ENCODE assay signal across 16 cellular contexts in the genomic region with DNA sequence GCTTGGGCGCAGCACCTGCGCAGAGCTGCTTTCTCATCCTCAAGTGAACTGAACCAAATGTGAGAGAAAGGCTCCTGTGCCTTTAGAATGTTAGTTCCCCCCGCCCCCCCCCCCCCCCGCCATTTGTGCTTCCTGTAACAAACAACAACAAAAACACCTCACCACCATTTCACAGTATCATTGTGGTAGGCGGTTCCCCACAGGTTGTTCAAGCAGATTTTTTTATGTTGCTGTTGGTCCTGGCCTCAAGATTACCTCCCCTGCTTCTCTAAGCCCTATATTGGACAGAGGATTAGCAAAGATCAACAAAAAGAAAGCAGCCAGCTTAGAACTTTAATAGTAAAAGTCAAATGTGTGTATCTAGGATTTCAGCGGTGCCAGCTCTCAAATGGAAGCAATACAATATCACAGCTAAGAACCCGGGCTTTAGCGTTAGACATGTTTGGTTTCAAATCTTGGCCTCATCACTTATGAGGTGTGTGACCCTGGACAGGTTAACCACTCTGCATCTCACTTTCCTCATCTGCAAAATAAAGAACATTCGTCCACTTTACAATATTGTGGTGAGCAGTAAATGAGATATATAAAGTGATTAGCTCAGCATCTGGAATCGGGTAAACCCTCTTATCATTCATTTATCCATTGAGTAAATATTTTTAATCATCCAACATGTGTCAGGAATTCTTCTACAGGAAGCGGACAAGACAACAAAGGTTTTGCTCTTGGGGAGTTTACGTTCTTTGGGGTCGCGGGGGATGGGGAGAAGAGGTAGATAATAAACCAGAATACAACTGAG.
"Had no signal": no experiment of that assay in that cellular context is flagged by ENCODE, and none has a peak within 500 bp of the region (broad histone marks: within the 10 kb centered on the region; RNA-seq: fewer than 3 reads in every experiment).

No MANE protein-coding gene starts in this region.

- H3K27me3 ChIP-seq: cardiac muscle cell, tibial nerve, uterus had no signal

- H3K9me3 ChIP-seq: tibial nerve, uterus had no signal

- FAIRE-seq: kidney had no signal

- DNase-seq: activated CD4-positive, alpha-beta T cell treated with anti-CD3 and anti-CD28 coated beads, Interleukin-2, amount 10 ng/mL, durations not matched to agents 24 days and 14 days; activated CD4-positive, CD25-positive, alpha-beta regulatory T cell; activated CD8-positive, alpha-beta T cell treated with anti-CD3 and anti-CD28 coated beads for 36 hours; activated T-cell treated with anti-CD3 and anti-CD28 coated beads, Interleukin-2, amount 50 U/mL, for 24 hours; foreskin melanocyte; glutamatergic neuron; kidney; stimulated activated CD4-positive, alpha-beta T cell treated with anti-CD3 and anti-CD28 coated beads, Interleukin-2, amount 100 ng/mL, for 24 hours; stimulated activated naive CD4-positive, alpha-beta T cell treated with Interleukin-2 at 50 U/mL for 16 hours; substantia nigra; T-helper 1 cell; T-helper 9 cell; uterus had no signal

- H3K36me3 ChIP-seq: uterus had no signal

- H3K4me1 ChIP-seq: tibial nerve, uterus had no signal

- H3K4me3 ChIP-seq: cardiac muscle cell, tibial nerve, uterus had no signal

- H3K27ac ChIP-seq: cardiac muscle cell, tibial nerve, uterus had no signal

- ATAC-seq: activated CD8-positive, alpha-beta T cell treated with anti-CD3 and anti-CD28 coated beads for 36 hours; left lobe of liver had no signal
